Comparison of ENCODE assay signal across 8 cellular contexts in genomic region chr16:788399-789126, GRCh38.
DNase-seq lines count a peak whose midpoint lies in the region; ATAC-seq and TF ChIP-seq lines count a peak whose summit lies in the region.

TSS of gene CHTF18 (plus strand) at chr16:788620. CDS start at chr16:788685, 65 bp downstream.

- H3K4me1 Mint-ChIP-seq in activated naive CD4-positive, alpha-beta T cell treated with anti-CD3 and anti-CD28 coated beads, Interleukin-2, amount 50 U/mL, for 24 hours: no peaks in the 10 kb centered on the region

- DNase-seq in GM04503 (ENCODE audit: low read depth): peak; percentile 35
- peak; percentile 50 for DNase-seq in NCI-H1048 (lab: John Stamatoyannopoulos, UW)
- peak; percentile 89 for DNase-seq in globus pallidus (ENCODE audit: low spot score)
- peak; percentile 14 to 92 (median 83) for DNase-seq in nucleus accumbens (lab: John Stamatoyannopoulos, UW)
- peak; percentile 86 for DNase-seq in superior temporal gyrus (ENCODE audit: extremely low spot score)

- H3K9me3 Mint-ChIP-seq in activated naive CD4-positive, alpha-beta T cell treated with anti-CD3 and anti-CD28 coated beads, Interleukin-2, amount 50 U/mL, for 24 hours: no peaks in the 10 kb centered on the region

- H3K4me3 Mint-ChIP-seq in activated naive CD4-positive, alpha-beta T cell treated with anti-CD3 and anti-CD28 coated beads, Interleukin-2, amount 50 U/mL, for 24 hours: peak within 1 kb of the TSS; percentile 88

- no peaks in the 10 kb centered on the region for H3K27me3 Mint-ChIP-seq in activated naive CD4-positive, alpha-beta T cell treated with anti-CD3 and anti-CD28 coated beads, Interleukin-2, amount 50 U/mL, for 24 hours

- ATAC-seq in HG02571 (IDR thresholded peaks at IDR 0.05; ENCODE audit: unreplicated experiment) (peak; percentile 63), SK-N-SH treated with all-trans-retinoic acid at 6 μM for 48 hours (peak; percentile 82)

- no peak within 1 kb of the TSS for H3K27ac Mint-ChIP-seq in activated naive CD4-positive, alpha-beta T cell treated with anti-CD3 and anti-CD28 coated beads, Interleukin-2, amount 50 U/mL, for 24 hours

- H3K36me3 Mint-ChIP-seq in activated naive CD4-positive, alpha-beta T cell treated with anti-CD3 and anti-CD28 coated beads, Interleukin-2, amount 50 U/mL, for 24 hours: no peaks in the 10 kb centered on the region

TF ChIP-seq in SK-N-SH treated with all-trans-retinoic acid at 6 μM for 48 hours, 23 proteins besides CTCF, POLR2A, EP300 and RAD21:
- TF ChIP-seq PPARA (CRISPR knock-in tag; IDR thresholded peaks at IDR 0.05; ENCODE audit: borderline replicate concordance) (no peak), RARB (CRISPR knock-in tag; IDR thresholded peaks at IDR 0.05) (no peak), ZNF8 (CRISPR knock-in tag; IDR thresholded peaks at IDR 0.05) (no peak), CREB5 (CRISPR knock-in tag; IDR thresholded peaks at IDR 0.05; ENCODE audit: low read depth) (no peak), ESRRG (CRISPR knock-in tag; IDR thresholded peaks at IDR 0.05) (no peak), ZNF70 (CRISPR knock-in tag; IDR thresholded peaks at IDR 0.05) (no peak), ZC3H10 (CRISPR knock-in tag; IDR thresholded peaks at IDR 0.05) (no peak)

Comparison
In these comparisons a context has a peak if more than half of its experiments do, and no peak if none do; other contexts are left out.
1. Peak in every context shown above with its lines: DNase-seq and ATAC-seq.
2. DNase-seq: peak in every context shown above with its lines; median percentile 89 in globus pallidus; 86 in superior temporal gyrus; 83 in nucleus accumbens; 50 in NCI-H1048; 35 in GM04503.